ENCODE assay signal across 4 cellular contexts in the genomic region with DNA sequence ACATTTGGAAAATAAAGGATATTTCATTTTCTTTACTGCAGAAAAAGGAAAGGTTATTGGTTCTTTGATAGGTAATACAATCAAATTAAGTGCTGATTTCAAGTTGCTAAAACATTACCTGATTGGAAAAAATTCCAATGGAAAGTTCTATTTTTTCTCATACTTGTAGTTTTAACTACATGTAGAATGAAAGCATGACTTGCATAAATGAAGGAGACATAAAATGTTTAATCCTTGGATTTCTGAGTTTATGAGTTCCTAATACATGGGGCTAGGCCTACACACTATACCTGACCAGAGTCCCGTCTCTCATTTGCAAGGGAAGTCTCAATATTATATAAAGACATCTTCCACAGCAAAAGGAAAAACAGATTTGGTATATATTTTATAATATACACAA.
TF ChIP-seq lines count a peak whose summit lies in the region.

No MANE protein-coding gene starts in this region.

TF ChIP-seq in HepG2, 621 proteins besides CTCF, POLR2A, EP300 and RAD21:
- TF ChIP-seq NFE2L2 (IDR thresholded peaks at IDR 0.05; ENCODE audit: low read length) (peak; percentile 73), MIER3 (CRISPR knock-in tag; IDR thresholded peaks at IDR 0.05; ENCODE audit: borderline replicate concordance) (no peak)

TF ChIP-seq in A549, 52 proteins besides CTCF, POLR2A, EP300 and RAD21:
- no peak for TF ChIP-seq KDM5A (IDR thresholded peaks at IDR 0.05)
- no peak for TF ChIP-seq CEBPB (IDR thresholded peaks at IDR 0.05)
- TF ChIP-seq BHLHE40 (IDR thresholded peaks at IDR 0.05; ENCODE audit: low read depth, low read length): no peak
- peak; percentile 44 for TF ChIP-seq MAFK (IDR thresholded peaks at IDR 0.05; ENCODE audit: partially characterized antibody)
- TF ChIP-seq HEYL (CRISPR knock-in tag; IDR thresholded peaks at IDR 0.05): no peak
- no peak for TF ChIP-seq EHMT2 (IDR thresholded peaks at IDR 0.05; ENCODE audit: low read depth)
- TF ChIP-seq, protein P1, sequence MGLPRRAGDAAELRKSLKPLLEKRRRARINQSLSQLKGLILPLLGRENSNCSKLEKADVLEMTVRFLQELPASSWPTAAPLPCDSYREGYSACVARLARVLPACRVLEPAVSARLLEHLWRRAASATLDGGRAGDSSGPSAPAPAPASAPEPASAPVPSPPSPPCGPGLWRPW (IDR thresholded peaks at IDR 0.05): no peak
- no peak for TF ChIP-seq POLR2AphosphoS2 (conservative IDR thresholded peaks at IDR 0.05; ENCODE audit: low read length)
- TF ChIP-seq CHD2 (IDR thresholded peaks at IDR 0.05; ENCODE audit: low read length, partially characterized antibody): no peak
- peak; percentile 68 for TF ChIP-seq NFE2L2 (conservative IDR thresholded peaks at IDR 0.05; ENCODE audit: low read length)
- no peak for TF ChIP-seq CBX8 (IDR thresholded peaks at IDR 0.05)
- TF ChIP-seq, protein P2, sequence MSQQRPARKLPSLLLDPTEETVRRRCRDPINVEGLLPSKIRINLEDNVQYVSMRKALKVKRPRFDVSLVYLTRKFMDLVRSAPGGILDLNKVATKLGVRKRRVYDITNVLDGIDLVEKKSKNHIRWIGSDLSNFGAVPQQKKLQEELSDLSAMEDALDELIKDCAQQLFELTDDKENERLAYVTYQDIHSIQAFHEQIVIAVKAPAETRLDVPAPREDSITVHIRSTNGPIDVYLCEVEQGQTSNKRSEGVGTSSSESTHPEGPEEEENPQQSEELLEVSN (IDR thresholded peaks at IDR 0.05; ENCODE audit: borderline replicate concordance, low read depth): no peak
- no peak for TF ChIP-seq ZNF302 (CRISPR knock-in tag; IDR thresholded peaks at IDR 0.05)
- TF ChIP-seq, protein P3, sequence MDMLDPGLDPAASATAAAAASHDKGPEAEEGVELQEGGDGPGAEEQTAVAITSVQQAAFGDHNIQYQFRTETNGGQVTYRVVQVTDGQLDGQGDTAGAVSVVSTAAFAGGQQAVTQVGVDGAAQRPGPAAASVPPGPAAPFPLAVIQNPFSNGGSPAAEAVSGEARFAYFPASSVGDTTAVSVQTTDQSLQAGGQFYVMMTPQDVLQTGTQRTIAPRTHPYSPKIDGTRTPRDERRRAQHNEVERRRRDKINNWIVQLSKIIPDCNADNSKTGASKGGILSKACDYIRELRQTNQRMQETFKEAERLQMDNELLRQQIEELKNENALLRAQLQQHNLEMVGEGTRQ (IDR thresholded peaks at IDR 0.05): no peak
- no peak for TF ChIP-seq TP53 (CRISPR knock-in tag; IDR thresholded peaks at IDR 0.05)
- no peak for TF ChIP-seq ZC3H11A (IDR thresholded peaks at IDR 0.05)
- TF ChIP-seq FOSL2 (IDR thresholded peaks at IDR 0.05): no peak
- TF ChIP-seq FOSL2 (CRISPR knock-in tag; IDR thresholded peaks at IDR 0.05): no peak

TF ChIP-seq in IMR-90, 13 proteins besides CTCF, POLR2A, EP300 and RAD21:
- no peak for TF ChIP-seq RFX5 (IDR thresholded peaks at IDR 0.05; ENCODE audit: low read depth, low read length)
- no peak for TF ChIP-seq CEBPB (IDR thresholded peaks at IDR 0.05; ENCODE audit: low read depth, low read length)
- TF ChIP-seq NFE2L2 (IDR thresholded peaks at IDR 0.05; ENCODE audit: low read depth, low read length): peak; percentile 58; the same call in 1 of the 2 replicates
- TF ChIP-seq, protein P4, sequence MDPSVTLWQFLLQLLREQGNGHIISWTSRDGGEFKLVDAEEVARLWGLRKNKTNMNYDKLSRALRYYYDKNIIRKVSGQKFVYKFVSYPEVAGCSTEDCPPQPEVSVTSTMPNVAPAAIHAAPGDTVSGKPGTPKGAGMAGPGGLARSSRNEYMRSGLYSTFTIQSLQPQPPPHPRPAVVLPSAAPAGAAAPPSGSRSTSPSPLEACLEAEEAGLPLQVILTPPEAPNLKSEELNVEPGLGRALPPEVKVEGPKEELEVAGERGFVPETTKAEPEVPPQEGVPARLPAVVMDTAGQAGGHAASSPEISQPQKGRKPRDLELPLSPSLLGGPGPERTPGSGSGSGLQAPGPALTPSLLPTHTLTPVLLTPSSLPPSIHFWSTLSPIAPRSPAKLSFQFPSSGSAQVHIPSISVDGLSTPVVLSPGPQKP (IDR thresholded peaks at IDR 0.05; ENCODE audit: borderline replicate concordance, low read depth, low read length): no peak
- no peak for TF ChIP-seq BHLHE40 (IDR thresholded peaks at IDR 0.05; ENCODE audit: low read depth, low read length)
TF ChIP-seq in IMR-90: peak in this region for 1.

TF ChIP-seq in K562, 482 proteins besides CTCF, POLR2A, EP300 and RAD21:
- no peak for TF ChIP-seq RHOXF2B (CRISPR knock-in tag; conservative IDR thresholded peaks at IDR 0.05)
- no peak for TF ChIP-seq TBP (optimal IDR thresholded peaks at IDR 0.05; ENCODE audit: low read depth, low read length)
- no peak for TF ChIP-seq MCM3 (IDR thresholded peaks at IDR 0.05)
- peak; percentile 49; the same call in 1 of the 2 replicates for TF ChIP-seq ZNF316 (IDR thresholded peaks at IDR 0.05)
- no peak for TF ChIP-seq NR1H2 (CRISPR knock-in tag; IDR thresholded peaks at IDR 0.05)
- no peak for TF ChIP-seq ZSCAN32 (CRISPR knock-in tag; IDR thresholded peaks at IDR 0.05)
- TF ChIP-seq SRSF7 (optimal IDR thresholded peaks at IDR 0.05; ENCODE audit: low read depth, low read length): no peak
- TF ChIP-seq NFE2L1 (tag; IDR thresholded peaks at IDR 0.05; ENCODE audit: borderline replicate concordance, low read depth): peak; percentile 59; the same call in 1 of the 2 replicates
- no peak for TF ChIP-seq SNIP1 (IDR thresholded peaks at IDR 0.05; ENCODE audit: low read depth)
- TF ChIP-seq ELF4 (CRISPR knock-in tag; IDR thresholded peaks at IDR 0.05): no peak
- no peak for TF ChIP-seq NCOA4 (IDR thresholded peaks at IDR 0.05; ENCODE audit: partially characterized antibody)
- TF ChIP-seq ARID1B (IDR thresholded peaks at IDR 0.05): no peak
- TF ChIP-seq ZNF12 (CRISPR knock-in tag; IDR thresholded peaks at IDR 0.05): no peak
- no peak for TF ChIP-seq NR2C2 (CRISPR knock-in tag; IDR thresholded peaks at IDR 0.05)
- TF ChIP-seq NR2C2 (tag; IDR thresholded peaks at IDR 0.05): no peak
- TF ChIP-seq DIDO1 (tag; IDR thresholded peaks at IDR 0.05; ENCODE audit: low read depth): no peak
- no peak for TF ChIP-seq SNRNP70 (optimal IDR thresholded peaks at IDR 0.05; ENCODE audit: low read depth, low read length)
- TF ChIP-seq SMARCA5 (IDR thresholded peaks at IDR 0.05): no peak
- TF ChIP-seq POLR2AphosphoS2 (IDR thresholded peaks at IDR 0.05; ENCODE audit: low read length): no peak
- TF ChIP-seq GATAD2B (IDR thresholded peaks at IDR 0.05; ENCODE audit: borderline replicate concordance): no peak
- TF ChIP-seq, protein P5, sequence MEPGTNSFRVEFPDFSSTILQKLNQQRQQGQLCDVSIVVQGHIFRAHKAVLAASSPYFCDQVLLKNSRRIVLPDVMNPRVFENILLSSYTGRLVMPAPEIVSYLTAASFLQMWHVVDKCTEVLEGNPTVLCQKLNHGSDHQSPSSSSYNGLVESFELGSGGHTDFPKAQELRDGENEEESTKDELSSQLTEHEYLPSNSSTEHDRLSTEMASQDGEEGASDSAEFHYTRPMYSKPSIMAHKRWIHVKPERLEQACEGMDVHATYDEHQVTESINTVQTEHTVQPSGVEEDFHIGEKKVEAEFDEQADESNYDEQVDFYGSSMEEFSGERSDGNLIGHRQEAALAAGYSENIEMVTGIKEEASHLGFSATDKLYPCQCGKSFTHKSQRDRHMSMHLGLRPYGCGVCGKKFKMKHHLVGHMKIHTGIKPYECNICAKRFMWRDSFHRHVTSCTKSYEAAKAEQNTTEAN (CRISPR knock-in tag; IDR thresholded peaks at IDR 0.05): no peak
- 0 out of 2 replicates have a peak, but pooled peaks have one; percentile 11 for TF ChIP-seq NFE2 (IDR thresholded peaks at IDR 0.05; ENCODE audit: low read depth)
- TF ChIP-seq SPI1 (IDR thresholded peaks at IDR 0.05; ENCODE audit: borderline replicate concordance, low read depth, low read length): no peak
- TF ChIP-seq MAFG (tag; conservative IDR thresholded peaks at IDR 0.05): 0 out of 2 replicates have a peak, but pooled peaks have one; percentile 49
- no peak for TF ChIP-seq GABPB2 (CRISPR knock-in tag; conservative IDR thresholded peaks at IDR 0.05)
- no peak for TF ChIP-seq HNRNPH1 (optimal IDR thresholded peaks at IDR 0.05; ENCODE audit: low read depth, low read length)
